ENCODE assay signal across 23 cellular contexts in genomic region chr10:33557313-33557712, GRCh38.
"Had no signal": no experiment of that assay in that cellular context is flagged by ENCODE, and none has a peak within 500 bp of the region (broad histone marks: within the 10 kb centered on the region; RNA-seq: fewer than 3 reads in every experiment).

No MANE protein-coding gene starts in this region.

- H3K27me3 ChIP-seq: hepatocyte, left lung, right lobe of liver, tibial nerve, upper lobe of left lung had no signal

- H3K27ac ChIP-seq: dorsolateral prefrontal cortex, hepatocyte, left lung, parathyroid adenoma, right lobe of liver, thoracic aorta, tibial nerve, upper lobe of left lung had no signal

- H3K4me1 ChIP-seq: left lung, parathyroid adenoma, right lobe of liver, upper lobe of left lung had no signal

- H2AFZ ChIP-seq: hepatocyte, parathyroid adenoma had no signal

- H3K4me2 ChIP-seq: hepatocyte had no signal

- H3K4me3 Mint-ChIP-seq: mesothelial cell of epicardium; naive B cell; natural killer cell treated with Interleukin-12 subunit alpha and Interleukin-12 subunit beta and Interleukin-15 and Interleukin-18, amount 100 ng/mL, for 72 hours; stimulated activated naive B cell treated with anti-CD40 and anti-IgM and Interleukin-4, amounts not matched to agents 10 μg/mL and 1 μg/mL and 100 μg/mL, for 72 hours; stimulated activated naive CD8-positive, alpha-beta T cell treated with anti-CD3 and anti-CD28 coated beads, Interleukin-15, Interleukin-2, amounts not matched to agents 100 ng/mL and 50 ng/mL, for 24 hours had no signal

- H3K36me3 ChIP-seq: left lung, right lobe of liver, thoracic aorta, tibial nerve, upper lobe of left lung had no signal

- DNase-seq: dorsolateral prefrontal cortex; effector CD4-positive, alpha-beta T cell; head of caudate nucleus; left cardiac atrium; left lung; mesenchymal stem cell; mucosa of descending colon; naive B cell; right lobe of liver; small intestine; stimulated activated CD4-positive, alpha-beta T cell treated with anti-CD3 and anti-CD28 coated beads, Interleukin-15, amount 100 ng/mL, for 24 hours; stimulated activated CD4-positive, alpha-beta T cell treated with anti-CD3 and anti-CD28 coated beads, Interleukin-2, amount 100 ng/mL, for 48 hours; stimulated activated naive B cell treated with anti-CD40 and anti-IgM and Interleukin-4, amounts not matched to agents 10 μg/mL and 1 μg/mL and 100 μg/mL, for 72 hours had no signal

- H3K27ac Mint-ChIP-seq: mesothelial cell of epicardium; naive B cell; natural killer cell treated with Interleukin-12 subunit alpha and Interleukin-12 subunit beta and Interleukin-15 and Interleukin-18, amount 100 ng/mL, for 72 hours; progenitor cell of endocrine pancreas; stimulated activated naive B cell treated with anti-CD40 and anti-IgM and Interleukin-4, amounts not matched to agents 10 μg/mL and 1 μg/mL and 100 μg/mL, for 72 hours; stimulated activated naive CD8-positive, alpha-beta T cell treated with anti-CD3 and anti-CD28 coated beads, Interleukin-15, Interleukin-2, amounts not matched to agents 100 ng/mL and 50 ng/mL, for 24 hours had no signal

- H3K4me3 ChIP-seq: dorsolateral prefrontal cortex, hepatocyte, left lung, mucosa of descending colon, right lobe of liver, thoracic aorta, tibial nerve, upper lobe of left lung had no signal

- H3K79me2 ChIP-seq: hepatocyte, parathyroid adenoma had no signal

- H3K4me1 Mint-ChIP-seq: naive B cell; stimulated activated naive B cell treated with anti-CD40 and anti-IgM and Interleukin-4, amounts not matched to agents 10 μg/mL and 1 μg/mL and 100 μg/mL, for 72 hours had no signal

- H3K36me3 Mint-ChIP-seq: mesothelial cell of epicardium; naive B cell; natural killer cell treated with Interleukin-12 subunit alpha and Interleukin-12 subunit beta and Interleukin-15 and Interleukin-18, amount 100 ng/mL, for 72 hours; stimulated activated naive B cell treated with anti-CD40 and anti-IgM and Interleukin-4, amounts not matched to agents 10 μg/mL and 1 μg/mL and 100 μg/mL, for 72 hours had no signal

- H3K9me3 ChIP-seq: left lung, mucosa of descending colon, right lobe of liver, thoracic aorta, tibial nerve, upper lobe of left lung had no signal

- H3K9me3 Mint-ChIP-seq: mesothelial cell of epicardium; natural killer cell treated with Interleukin-12 subunit alpha and Interleukin-12 subunit beta and Interleukin-15 and Interleukin-18, amount 100 ng/mL, for 72 hours; neural crest cell; stimulated activated naive CD8-positive, alpha-beta T cell treated with anti-CD3 and anti-CD28 coated beads, Interleukin-15, Interleukin-2, amounts not matched to agents 100 ng/mL and 50 ng/mL, for 24 hours had no signal

- ATAC-seq: left cardiac atrium; left lung; mucosa of descending colon; natural killer cell treated with Interleukin-12 subunit alpha and Interleukin-12 subunit beta and Interleukin-15 and Interleukin-18, amount 100 ng/mL, for 72 hours; right lobe of liver had no signal

- H3K9ac ChIP-seq: parathyroid adenoma had no signal
